Comparison of ENCODE assay signal across 27 cellular contexts in genomic region chr18:23386317-23386716, GRCh38.
A peak's percentile ranks its signal among the peaks of the same experiment; 100 is the strongest.
DNase-seq lines count a peak whose midpoint lies in the region; ATAC-seq, FAIRE-seq and TF ChIP-seq lines count a peak whose summit lies in the region.
"Had no signal": no experiment of that assay in that cellular context is flagged by ENCODE, and none has a peak within 500 bp of the region (broad histone marks: within the 10 kb centered on the region; RNA-seq: fewer than 3 reads in every experiment).

No MANE protein-coding gene starts in this region.

- H3K4me1 ChIP-seq in PC-9 (replicated peaks; ENCODE audit: insufficient read depth): peaks cover 30% of the 10 kb centered on the region
- H3K4me1 ChIP-seq in BE2C: no peaks in the 10 kb centered on the region
- H3K4me1 ChIP-seq: SJCRH30 had no signal

- H2AFZ ChIP-seq in PC-9: no peak overlapping the region
- H2AFZ ChIP-seq: GM23338, hepatocyte had no signal

- H3F3A ChIP-seq in PC-9 (ENCODE audit: insufficient read depth, low read depth): peaks cover 12% of the 10 kb centered on the region; the same call in 1 of the 2 replicates

- H3K4me3 Mint-ChIP-seq in mesothelial cell of epicardium: no peak overlapping the region
- H3K4me3 Mint-ChIP-seq: central memory CD8-positive, alpha-beta T cell; endodermal cell; GM23338; nephron progenitor cell had no signal

- H3K27me3 Mint-ChIP-seq in mesothelial cell of epicardium (ENCODE audit: low read depth): no peaks in the 10 kb centered on the region
- H3K27me3 Mint-ChIP-seq: central memory CD8-positive, alpha-beta T cell had no signal

- DNase-seq in H54 (ENCODE audit: insufficient read length, low spot score) (no peak), PC-9 (peak; percentile 38 to 90), dermis blood vessel endothelial cell (peak; percentile 28), mesothelial cell of epicardium (ENCODE audit: low spot score in 2 of 2, unreplicated experiment in 2 of 2) (no peak), globus pallidus (ENCODE audit: low spot score) (no peak), BE2C (no peak), GOT3 (lab: John Stamatoyannopoulos, UW) (no peak)
- DNase-seq: activated CD4-positive, CD25-positive, alpha-beta regulatory T cell; activated naive CD4-positive, alpha-beta T cell treated with Interleukin-2 at 50 U/mL for 16 hours; DMS53; endodermal cell; NCI-H1436 treated with DMSO at 0.1 percent for 48 hours; NCI-H226; NCI-H69; nephron progenitor cell; SJCRH30; stimulated activated CD4-positive, alpha-beta T cell treated with anti-CD3 and anti-CD28 coated beads, Interleukin-4, amount 100 ng/mL, for 24 hours; T-helper 1 cell; transverse colon had no signal

- POLR2A ChIA-PET in PC-9 (lab: Charles Lee; ENCODE audit: unreplicated experiment): interaction anchor here (0.6 kb wide), 1 partner anchor 69 kb away, joined by 5 read pairs; no protein-coding TSS in a partner anchor

- CTCF ChIA-PET in PC-9 (lab: Charles Lee): no interaction called here

- TF ChIP-seq POLR2A in H54 (IDR thresholded peaks at IDR 0.05; ENCODE audit: low read depth, low read length): no peak

- peak overlapping the region; percentile 58 for H3K27ac ChIP-seq in PC-9
- H3K27ac ChIP-seq: BLaER1 treated with 17β-estradiol and CSF1 and Interleukin-3, amounts not matched to agents 10 nM and 100 nM; SJCRH30; transverse colon had no signal

- H3K27me3 ChIP-seq in PC-9 (ENCODE audit: insufficient read depth, low read depth): no peaks in the 10 kb centered on the region
- no peaks in the 10 kb centered on the region for H3K27me3 ChIP-seq in BE2C
- H3K27me3 ChIP-seq: BLaER1 treated with 17β-estradiol and CSF1 and Interleukin-3, amounts not matched to agents 10 nM and 100 nM; hepatocyte; SJCRH30; transverse colon had no signal

- peak overlapping the region; percentile 56 for H3K4me2 ChIP-seq in PC-9
- H3K4me2 ChIP-seq: BLaER1 treated with 17β-estradiol and CSF1 and Interleukin-3, amounts not matched to agents 10 nM and 100 nM; GM23338; hepatocyte had no signal

- intact Hi-C loops in PC-9 (cut with micrococcal nuclease; ENCODE audit: unreplicated experiment): loop anchor here (2.0 kb wide), 1 partner anchor 14 kb away; no protein-coding TSS in a partner anchor

- FAIRE-seq in H54 (lab: Jason Lieb, UNC): peak; percentile 15
- FAIRE-seq: frontal cortex, G401.6 had no signal

- H3K9me3 ChIP-seq in PC-9 (ENCODE audit: insufficient read depth, low read depth) (no peaks in the 10 kb centered on the region), BE2C (no peaks in the 10 kb centered on the region)
- H3K9me3 ChIP-seq: BLaER1 treated with 17β-estradiol and CSF1 and Interleukin-3, amounts not matched to agents 10 nM and 100 nM; SJCRH30; transverse colon had no signal

- no peaks in the 10 kb centered on the region for H3K79me2 ChIP-seq in PC-9 (ENCODE audit: low read depth)
- H3K79me2 ChIP-seq: hepatocyte had no signal

- no peak overlapping the region for H3K4me3 ChIP-seq in PC-9
- H3K4me3 ChIP-seq in BE2C (ENCODE audit: low read depth, low read length): no peak overlapping the region
- H3K4me3 ChIP-seq: BLaER1 treated with 17β-estradiol and CSF1 and Interleukin-3, amounts not matched to agents 10 nM and 100 nM; GM23338; hepatocyte; lung; SJCRH30; transverse colon had no signal

- no TSS peak for BruUV-seq in PC-9 (replicated peaks; lab: Mats Ljungman, UMichigan)

- H3K4me1 Mint-ChIP-seq in mesothelial cell of epicardium: peaks cover 8% of the 10 kb centered on the region

- H3K27ac Mint-ChIP-seq in mesothelial cell of epicardium: peak overlapping the region; percentile 34
- H3K27ac Mint-ChIP-seq: endodermal cell, GM23338, nephron progenitor cell had no signal

- TF ChIP-seq CTCF in PC-9 (conservative IDR thresholded peaks at IDR 0.05) (no peak), mesothelial cell of epicardium (IDR thresholded peaks at IDR 0.05; ENCODE audit: unreplicated experiment) (no peak), BE2C (IDR thresholded peaks at IDR 0.05; ENCODE audit: low read depth, low read length) (no peak)

- no peak for ATAC-seq in GM19467 (IDR thresholded peaks at IDR 0.05; ENCODE audit: unreplicated experiment)
- ATAC-seq: GM23338 had no signal

- no peaks in the 10 kb centered on the region for H3K9me2 ChIP-seq in PC-9 (ENCODE audit: insufficient read depth)

- H3K36me3 Mint-ChIP-seq in mesothelial cell of epicardium: peaks cover 17% of the 10 kb centered on the region

- no peaks in the 10 kb centered on the region for H3K9me3 Mint-ChIP-seq in mesothelial cell of epicardium
- H3K9me3 Mint-ChIP-seq: central memory CD8-positive, alpha-beta T cell; endodermal cell; GM23338; nephron progenitor cell had no signal

- H4K20me1 ChIP-seq in PC-9 (ENCODE audit: insufficient read depth): no peaks in the 10 kb centered on the region
- H4K20me1 ChIP-seq: BLaER1 treated with 17β-estradiol and CSF1 and Interleukin-3, amounts not matched to agents 10 nM and 100 nM had no signal

- no peaks in the 10 kb centered on the region for H3K36me3 ChIP-seq in PC-9 (ENCODE audit: low read depth)
- H3K36me3 ChIP-seq in BE2C: no peaks in the 10 kb centered on the region
- H3K36me3 ChIP-seq: SJCRH30, transverse colon had no signal

Comparison
In these comparisons a context has a peak if more than half of its experiments do, and no peak if none do; other contexts are left out.
1. DNase-seq: peak in PC-9 (2 of 2) and dermis blood vessel endothelial cell (single experiment); none in H54 (single experiment), mesothelial cell of epicardium (0 of 2), globus pallidus (single experiment), BE2C (single experiment) and GOT3 (single experiment).